ENCODE assay signal across 1 cellular context in genomic region chr1:205451759-205452164, GRCh38.
TF ChIP-seq lines count a peak whose summit lies in the region.

No MANE protein-coding gene starts in this region.

TF ChIP-seq in H1, 55 proteins besides CTCF, POLR2A, EP300 and RAD21:
- TF ChIP-seq, protein P1, sequence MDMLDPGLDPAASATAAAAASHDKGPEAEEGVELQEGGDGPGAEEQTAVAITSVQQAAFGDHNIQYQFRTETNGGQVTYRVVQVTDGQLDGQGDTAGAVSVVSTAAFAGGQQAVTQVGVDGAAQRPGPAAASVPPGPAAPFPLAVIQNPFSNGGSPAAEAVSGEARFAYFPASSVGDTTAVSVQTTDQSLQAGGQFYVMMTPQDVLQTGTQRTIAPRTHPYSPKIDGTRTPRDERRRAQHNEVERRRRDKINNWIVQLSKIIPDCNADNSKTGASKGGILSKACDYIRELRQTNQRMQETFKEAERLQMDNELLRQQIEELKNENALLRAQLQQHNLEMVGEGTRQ (IDR thresholded peaks at IDR 0.05; ENCODE audit: low read length), result no peak
- TF ChIP-seq RBBP5 (IDR thresholded peaks at IDR 0.05; ENCODE audit: borderline replicate concordance, low read depth, low read length) (no peak), SAP30 (IDR thresholded peaks at IDR 0.05; ENCODE audit: insufficient read depth, insufficient replicate concordance, low read length) (no peak), CHD7 (IDR thresholded peaks at IDR 0.05; ENCODE audit: insufficient replicate concordance, low read length) (no peak), ASH2L (IDR thresholded peaks at IDR 0.05; ENCODE audit: low read length) (no peak), BRCA1 (IDR thresholded peaks at IDR 0.05; ENCODE audit: low read depth, low read length) (no peak), TBP (IDR thresholded peaks at IDR 0.05; ENCODE audit: low read depth, low read length) (0 out of 2 replicates have a peak, but pooled peaks have one; percentile 22), SIRT6 (IDR thresholded peaks at IDR 0.05; ENCODE audit: low read length) (no peak), NRF1 (IDR thresholded peaks at IDR 0.05; ENCODE audit: low read depth, low read length) (no peak), GABPA (IDR thresholded peaks at IDR 0.05; ENCODE audit: borderline replicate concordance, insufficient read depth, low read length) (no peak), ZNF274 (IDR thresholded peaks at IDR 0.05; ENCODE audit: borderline replicate concordance, extremely low read depth, low read length) (no peak), TEAD4 (IDR thresholded peaks at IDR 0.05; ENCODE audit: low read depth, low read length) (no peak), RFX5 (IDR thresholded peaks at IDR 0.05; ENCODE audit: borderline replicate concordance, low read depth, low read length) (no peak), TAF1 (IDR thresholded peaks at IDR 0.05; ENCODE audit: low read depth, low read length) (no peak), SP1 (IDR thresholded peaks at IDR 0.05; ENCODE audit: low read depth, low read length) (no peak), TAF7 (optimal IDR thresholded peaks at IDR 0.05; ENCODE audit: borderline replicate concordance, low read depth, low read length) (peak; percentile 6), MAFK (IDR thresholded peaks at IDR 0.05; ENCODE audit: low read depth, low read length) (peak; percentile 42; the same call in 1 of the 2 replicates)
- TF ChIP-seq, protein P2, sequence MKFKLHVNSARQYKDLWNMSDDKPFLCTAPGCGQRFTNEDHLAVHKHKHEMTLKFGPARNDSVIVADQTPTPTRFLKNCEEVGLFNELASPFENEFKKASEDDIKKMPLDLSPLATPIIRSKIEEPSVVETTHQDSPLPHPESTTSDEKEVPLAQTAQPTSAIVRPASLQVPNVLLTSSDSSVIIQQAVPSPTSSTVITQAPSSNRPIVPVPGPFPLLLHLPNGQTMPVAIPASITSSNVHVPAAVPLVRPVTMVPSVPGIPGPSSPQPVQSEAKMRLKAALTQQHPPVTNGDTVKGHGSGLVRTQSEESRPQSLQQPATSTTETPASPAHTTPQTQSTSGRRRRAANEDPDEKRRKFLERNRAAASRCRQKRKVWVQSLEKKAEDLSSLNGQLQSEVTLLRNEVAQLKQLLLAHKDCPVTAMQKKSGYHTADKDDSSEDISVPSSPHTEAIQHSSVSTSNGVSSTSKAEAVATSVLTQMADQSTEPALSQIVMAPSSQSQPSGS (IDR thresholded peaks at IDR 0.05; ENCODE audit: low read length), result no peak
TF ChIP-seq in H1: peak in this region for 3.
